Comparison of ENCODE assay signal across 24 cellular contexts in the genomic region with DNA sequence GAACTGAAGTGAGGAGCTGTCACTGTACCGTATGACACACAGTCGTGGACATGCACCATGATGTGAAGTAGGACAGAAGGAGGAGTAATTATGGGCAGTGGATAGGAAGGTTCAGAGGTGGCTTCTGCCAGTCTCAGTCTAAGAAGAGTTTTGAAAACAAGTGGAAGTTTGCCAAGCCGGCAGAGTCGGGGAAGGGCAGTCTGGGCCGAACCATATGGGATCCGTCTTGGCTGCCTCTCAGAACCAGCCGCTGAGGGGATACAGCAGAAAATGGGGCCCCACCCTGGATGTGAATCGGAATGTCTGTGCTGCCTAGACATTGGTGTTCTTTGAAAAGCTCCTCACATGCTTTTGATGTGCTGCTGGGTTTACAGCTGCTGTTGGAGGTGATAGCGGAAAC.
"Had no signal": no experiment of that assay in that cellular context is flagged by ENCODE, and none has a peak within 500 bp of the region (broad histone marks: within the 10 kb centered on the region; RNA-seq: fewer than 3 reads in every experiment).

No MANE protein-coding gene starts in this region.

- H3K27me3 Mint-ChIP-seq: activated CD4-positive, alpha-beta T cell treated with anti-CD3 and anti-CD28 coated beads, Interleukin-2, amount 10 ng/mL, durations not matched to agents 24 days and 14 days; memory B cell; naive B cell had no signal

- H3K4me2 ChIP-seq: neural progenitor cell had no signal

- H3K9me3 ChIP-seq: left lung, mucosa of descending colon, pancreas, sigmoid colon, spleen, transverse colon, vagina had no signal

- H3K27me3 ChIP-seq: left lung, neural progenitor cell, pancreas, sigmoid colon, spleen, transverse colon, vagina had no signal

- DNase-seq: activated CD4-positive, alpha-beta T cell treated with anti-CD3 and anti-CD28 coated beads, Interleukin-2, amount 10 ng/mL, durations not matched to agents 24 days and 14 days; activated CD8-positive, alpha-beta memory T cell treated with anti-CD3 and anti-CD28 coated beads, Interleukin-2, amount 50 U/mL, for 4 hours; activated effector memory CD4-positive, alpha-beta T cell treated with anti-CD3 and anti-CD28 coated beads, Interleukin-2, amount 50 U/mL, for 16 hours; activated naive CD4-positive, alpha-beta T cell treated with anti-CD3 and anti-CD28 coated beads, Interleukin-2, amount 50 U/mL, for 16 hours; activated T-cell treated with anti-CD3 and anti-CD28 coated beads, Interleukin-2, amount 50 U/mL, for 4 hours; aorta; dermis blood vessel endothelial cell; left lung; mucosa of descending colon; naive B cell; pancreas; sigmoid colon; spleen; stimulated activated CD8-positive, alpha-beta memory T cell treated with anti-CD3 and anti-CD28 coated beads, Interleukin-4, amount 100 ng/mL, for 48 hours; stimulated activated naive CD4-positive, alpha-beta T cell; T-helper 1 cell; T-helper 9 cell; transverse colon had no signal

- ATAC-seq: activated T-cell treated with anti-CD3 and anti-CD28 coated beads, Interleukin-2, amount 50 U/mL, for 4 hours; left lung; mucosa of descending colon; pancreas; SK-N-SH treated with all-trans-retinoic acid at 6 μM for 48 hours had no signal

- FAIRE-seq: frontal cortex, keratinocyte, pancreas had no signal

- H3K4me3 ChIP-seq: left lung, mucosa of descending colon, neural progenitor cell, pancreas, sigmoid colon, spleen, transverse colon, vagina had no signal

- H2AFZ ChIP-seq: neural progenitor cell had no signal

- H3K27ac ChIP-seq: left lung, neural progenitor cell, pancreas, transverse colon, vagina had no signal

- H3K36me3 ChIP-seq: left lung, neural progenitor cell, pancreas, sigmoid colon, transverse colon, vagina had no signal

- H3K27ac Mint-ChIP-seq: activated CD4-positive, alpha-beta T cell treated with anti-CD3 and anti-CD28 coated beads, Interleukin-2, amount 10 ng/mL, durations not matched to agents 24 days and 14 days; memory B cell; naive B cell; neural progenitor cell had no signal

- H3K9ac ChIP-seq: neural progenitor cell had no signal

- H3K4me3 Mint-ChIP-seq: activated CD4-positive, alpha-beta T cell treated with anti-CD3 and anti-CD28 coated beads, Interleukin-2, amount 10 ng/mL, durations not matched to agents 24 days and 14 days; activated T-cell treated with anti-CD3 and anti-CD28 coated beads, Interleukin-2, amount 50 U/mL, for 4 hours; memory B cell; neural progenitor cell had no signal

- H3K9me3 Mint-ChIP-seq: activated CD4-positive, alpha-beta T cell treated with anti-CD3 and anti-CD28 coated beads, Interleukin-2, amount 10 ng/mL, durations not matched to agents 24 days and 14 days; activated T-cell treated with anti-CD3 and anti-CD28 coated beads, Interleukin-2, amount 50 U/mL, for 4 hours; memory B cell; naive B cell; neural progenitor cell had no signal
